20 cellular contexts compared by ENCODE assay signal in genomic region chr3:100695696-100696095, GRCh38.
"Had no signal": no experiment of that assay in that cellular context is flagged by ENCODE, and none has a peak within 500 bp of the region (broad histone marks: within the 10 kb centered on the region; RNA-seq: fewer than 3 reads in every experiment).

No MANE protein-coding gene starts in this region.

- H3K4me3 ChIP-seq: esophagus muscularis mucosa, left ventricle myocardium inferior, lower lobe of right lung, psoas muscle, right lobe of liver, testis, transverse colon had no signal

- H3K27me3 ChIP-seq: neutrophil, right lobe of liver, testis had no signal

- H3K9me3 ChIP-seq: esophagus muscularis mucosa, left ventricle myocardium inferior, lower lobe of right lung, neutrophil, psoas muscle, right lobe of liver, testis, transverse colon had no signal

- H3K27ac ChIP-seq: esophagus muscularis mucosa, left ventricle myocardium inferior, lower lobe of right lung, neutrophil, psoas muscle, right lobe of liver, testis, transverse colon had no signal

- H3K36me3 Mint-ChIP-seq: immature natural killer cell; naive thymus-derived CD8-positive, alpha-beta T cell; stimulated activated naive B cell treated with anti-CD40 and anti-IgM and Interleukin-4, amounts not matched to agents 10 μg/mL and 1 μg/mL and 100 μg/mL, for 72 hours had no signal

- H3K4me1 ChIP-seq: esophagus muscularis mucosa, left ventricle myocardium inferior, lower lobe of right lung, testis, transverse colon had no signal

- H3K27ac Mint-ChIP-seq: dendritic cell treated with granulocyte-macrophage colony-stimulating factor and Interleukin-4, amounts not matched to agents 40 ng/mL and 50 ng/mL, for 4 days; effector memory CD8-positive, alpha-beta T cell; immature natural killer cell; naive thymus-derived CD8-positive, alpha-beta T cell; stimulated activated naive B cell treated with anti-CD40 and anti-IgM and Interleukin-4, amounts not matched to agents 10 μg/mL and 1 μg/mL and 100 μg/mL, for 72 hours; stimulated activated naive CD8-positive, alpha-beta T cell treated with anti-CD3 and anti-CD28 coated beads, Interleukin-15, amount 100 ng/mL, for 72 hours had no signal

- H3K4me3 Mint-ChIP-seq: dendritic cell treated with granulocyte-macrophage colony-stimulating factor and Interleukin-4, amounts not matched to agents 40 ng/mL and 50 ng/mL, for 4 days; effector memory CD8-positive, alpha-beta T cell; immature natural killer cell; naive thymus-derived CD8-positive, alpha-beta T cell; stimulated activated naive B cell treated with anti-CD40 and anti-IgM and Interleukin-4, amounts not matched to agents 10 μg/mL and 1 μg/mL and 100 μg/mL, for 72 hours; stimulated activated naive CD8-positive, alpha-beta T cell treated with anti-CD3 and anti-CD28 coated beads, Interleukin-15, amount 100 ng/mL, for 72 hours had no signal

- DNase-seq: effector memory CD8-positive, alpha-beta T cell; foreskin fibroblast; immature natural killer cell; left cardiac atrium; left ventricle myocardium inferior; lower lobe of right lung; mesenchymal stem cell; naive thymus-derived CD8-positive, alpha-beta T cell; psoas muscle; retina; right lobe of liver; stimulated activated CD4-positive, alpha-beta T cell treated with anti-CD3 and anti-CD28 coated beads, Interleukin-2, amount 100 ng/mL, for 24 hours; stimulated activated CD4-positive, alpha-beta T cell treated with anti-CD3 and anti-CD28 coated beads, Interleukin-4, amount 100 ng/mL, for 4 hours; stimulated activated naive B cell treated with anti-CD40 and anti-IgM and Interleukin-4, amounts not matched to agents 10 μg/mL and 1 μg/mL and 100 μg/mL, for 72 hours; stimulated activated naive CD8-positive, alpha-beta T cell treated with anti-CD3 and anti-CD28 coated beads, Interleukin-15, amount 100 ng/mL, for 72 hours; testis; transverse colon had no signal

- H3K36me3 ChIP-seq: esophagus muscularis mucosa, left ventricle myocardium inferior, lower lobe of right lung, neutrophil, right lobe of liver, transverse colon had no signal

- H3K9me3 Mint-ChIP-seq: dendritic cell treated with granulocyte-macrophage colony-stimulating factor and Interleukin-4, amounts not matched to agents 40 ng/mL and 50 ng/mL, for 4 days; effector memory CD8-positive, alpha-beta T cell; naive thymus-derived CD8-positive, alpha-beta T cell; stimulated activated naive B cell treated with anti-CD40 and anti-IgM and Interleukin-4, amounts not matched to agents 10 μg/mL and 1 μg/mL and 100 μg/mL, for 72 hours; stimulated activated naive CD8-positive, alpha-beta T cell treated with anti-CD3 and anti-CD28 coated beads, Interleukin-15, amount 100 ng/mL, for 72 hours had no signal

- H3K4me1 Mint-ChIP-seq: immature natural killer cell; naive thymus-derived CD8-positive, alpha-beta T cell; stimulated activated naive B cell treated with anti-CD40 and anti-IgM and Interleukin-4, amounts not matched to agents 10 μg/mL and 1 μg/mL and 100 μg/mL, for 72 hours; stimulated activated naive CD8-positive, alpha-beta T cell treated with anti-CD3 and anti-CD28 coated beads, Interleukin-15, amount 100 ng/mL, for 72 hours had no signal
